In genomic region chr6:3455121-3455489, GRCh38 we compare ENCODE assay signal across 8 cellular contexts. TPM values are rescaled to one million over a fixed set of nuclear protein-coding genes. Genes with fewer than 3 reads are reported as not detected.
A peak's percentile ranks its signal among the peaks of the same experiment; 100 is the strongest.
DNase-seq lines count a peak whose midpoint lies in the region; ATAC-seq and TF ChIP-seq lines count a peak whose summit lies in the region.

No MANE protein-coding gene starts in this region.

- H3K36me3 Mint-ChIP-seq in osteocyte (ENCODE audit: unreplicated experiment) = no peaks in the 10 kb centered on the region

- H3K27me3 ChIP-seq in RWPE2 (ENCODE audit: insufficient read depth, poor library complexity, severe bottlenecking) = no peaks in the 10 kb centered on the region
- H3K27me3 ChIP-seq in duodenal mucosa (ENCODE audit: control insufficient read depth in 1 of 2, insufficient read depth in 2 of 2, low read length in 2 of 2) = peaks cover 11 to 16% of the 10 kb centered on the region in 2 donors
- no peaks in the 10 kb centered on the region for H3K27me3 ChIP-seq in neuron (ENCODE audit: insufficient read depth, low read length)

- no peaks in the 10 kb centered on the region for H3K9me3 ChIP-seq in RWPE2 (ENCODE audit: severe bottlenecking)
- no peaks in the 10 kb centered on the region for H3K9me3 ChIP-seq in duodenal mucosa (ENCODE audit: control insufficient read depth in 1 of 2, low read length in 2 of 2)
- no peaks in the 10 kb centered on the region for H3K9me3 ChIP-seq in neuron (ENCODE audit: low read length)

- TF ChIP-seq CTCF in RWPE2 (IDR thresholded peaks at IDR 0.05; ENCODE audit: poor library complexity, severe bottlenecking) (no peak), osteocyte (IDR thresholded peaks at IDR 0.05) (no peak)

- H3K9ac ChIP-seq in duodenal mucosa (ENCODE audit: low read depth in 1 of 2, low read length in 2 of 2) = peak overlapping the region; percentile 65 to 89

- H3K27ac ChIP-seq in RWPE2 (ENCODE audit: poor library complexity, severe bottlenecking) (no peak overlapping the region), duodenal mucosa (ENCODE audit: low read depth, low read length) (no peak overlapping the region)

- no peaks in the 10 kb centered on the region for H3K9me3 Mint-ChIP-seq in osteocyte (ENCODE audit: unreplicated experiment)

- no peak overlapping the region for H2AFZ ChIP-seq in neuron (ENCODE audit: low read depth, low read length)

- H3K4me3 Mint-ChIP-seq in osteocyte (ENCODE audit: unreplicated experiment) = no peak overlapping the region

- POLR2A ChIA-PET in HEK293T (lab: Yijun Ruan, JAX) = no interaction called here

- peaks cover 2% of the 10 kb centered on the region for H3K4me1 ChIP-seq in RWPE2 (ENCODE audit: insufficient read depth, poor library complexity, severe bottlenecking)
- peaks cover 10 to 20% of the 10 kb centered on the region in 2 donors for H3K4me1 ChIP-seq in duodenal mucosa (ENCODE audit: control insufficient read depth in 1 of 2, insufficient read depth in 2 of 2, low read length in 2 of 2)
- peaks cover 50% of the 10 kb centered on the region for H3K4me1 ChIP-seq in neuron (ENCODE audit: insufficient read depth, low read length)

- ATAC-seq in RWPE2 (ENCODE audit: low read depth) = 0 out of 3 replicates have a peak, but pooled peaks have one; percentile 7

- peaks cover 8% of the 10 kb centered on the region for H3K4me1 Mint-ChIP-seq in osteocyte (ENCODE audit: unreplicated experiment)

- no peak overlapping the region for H3K27ac Mint-ChIP-seq in osteocyte (ENCODE audit: unreplicated experiment)

- H3K36me3 ChIP-seq in RWPE2 (ENCODE audit: low read depth) (no peaks in the 10 kb centered on the region), duodenal mucosa (ENCODE audit: control insufficient read depth in 1 of 2, insufficient read depth in 2 of 2, low read length in 2 of 2) (no peaks in the 10 kb centered on the region), neuron (ENCODE audit: insufficient read depth, low read length) (no peaks in the 10 kb centered on the region)

- H3K4me3 ChIP-seq in RWPE2 (ENCODE audit: severe bottlenecking) (peak overlapping the region; percentile 68), duodenal mucosa (ENCODE audit: low read depth in 1 of 2, low read length in 2 of 2) (peak overlapping the region; percentile 76 to 78), neuron (ENCODE audit: low read length) (peak overlapping the region; percentile 69)

- DNase-seq in COLO668 (lab: John Stamatoyannopoulos, UW; ENCODE audit: unreplicated experiment) = peak; percentile 47
- DNase-seq in RWPE2 (ENCODE audit: low spot score) = no peak
- DNase-seq in osteocyte (ENCODE audit: extremely low spot score, unreplicated experiment) = no peak
- DNase-seq in HEK293T (ENCODE audit: extremely low spot score) = no peak
- DNase-seq in DMS 273 treated with DMSO at 0.1 percent for 48 hours (lab: John Stamatoyannopoulos, UW) = no peak
- no peak for DNase-seq in DMS114 treated with DMSO at 0.1 percent for 48 hours (lab: John Stamatoyannopoulos, UW; ENCODE audit: unreplicated experiment)

- CTCF ChIA-PET in HEK293T (lab: Yijun Ruan, JAX) = interaction anchor here (0.6 to 2.5 kb wide), 3 partner anchors 11 to 74 kb away, joined by 3 to 8 read pairs (median 4); no protein-coding TSS in a partner anchor

- no peaks in the 10 kb centered on the region for H3K27me3 Mint-ChIP-seq in osteocyte (ENCODE audit: unreplicated experiment)

TF ChIP-seq in HEK293T, 16 proteins besides CTCF, POLR2A, EP300 and RAD21:
- no peak for TF ChIP-seq ZNF384 (IDR thresholded peaks at IDR 0.05)
- TF ChIP-seq L3MBTL2 (conservative IDR thresholded peaks at IDR 0.05) = no peak
- no peak for TF ChIP-seq ELF4 (IDR thresholded peaks at IDR 0.05)
- no peak for TF ChIP-seq TARDBP (IDR thresholded peaks at IDR 0.05)

RNA-seq across cellular contexts. Expression of gene SLC22A23, which starts 1.7 kb away (rescaled TPM):
- 10.2 and 10.4 TPM in 2 replicates for total RNA-seq in osteocyte
